ENCODE assay signal across 37 cellular contexts in genomic region chrX:70916754-70917153, GRCh38. TPM values are rescaled to one million over a fixed set of nuclear protein-coding genes. Genes with fewer than 3 reads are reported as not detected.
"Had no signal": no experiment of that assay in that cellular context is flagged by ENCODE, and none has a peak within 500 bp of the region (broad histone marks: within the 10 kb centered on the region; RNA-seq: fewer than 3 reads in every experiment).

No MANE protein-coding gene starts in this region.

- H3K27me3 Mint-ChIP-seq: activated naive CD8-positive, alpha-beta T cell had no signal

- ATAC-seq: body of pancreas, K562, PC-3, T-cell, T-helper 17 cell had no signal

- H3K4me3 Mint-ChIP-seq: activated B cell treated with CpG ODN at 0.5 μM for 24 hours; activated naive CD8-positive, alpha-beta T cell; T-cell; T-helper 17 cell had no signal

- H3K4me1 Mint-ChIP-seq: activated B cell treated with CpG ODN at 0.5 μM for 24 hours, T-helper 17 cell had no signal

- H3K9me3 Mint-ChIP-seq: activated B cell treated with CpG ODN at 0.5 μM for 24 hours; activated T-helper 2 cell treated with anti-CD3 and anti-CD28 coated beads, Interferon-gamma antibody, Interleukin-2, Interleukin-4, amounts not matched to agents 10 μg/mL and 5 μg/mL and 100 μg/mL, durations not matched to agents 14 hours and 24 hours and 36 hours; T-cell had no signal

- DNase-seq: activated B cell treated with CpG ODN at 0.5 μM for 24 hours; activated CD4-positive, alpha-beta T cell treated with anti-CD3 and anti-CD28 coated beads for 48 hours; activated CD4-positive, alpha-beta T cell treated with anti-CD3 and anti-CD28 coated beads, Interleukin-2, amount 50 U/mL, for 4 hours; activated CD4-positive, CD25-positive, alpha-beta regulatory T cell treated with anti-CD3 and anti-CD28 coated beads, Interleukin-2, amount 50 U/mL, for 72 hours; activated CD8-positive, alpha-beta memory T cell treated with anti-CD3 and anti-CD28 coated beads, Interleukin-2, amount 50 U/mL, for 4 hours; activated gamma-delta T cell; activated naive CD4-positive, alpha-beta T cell treated with Interleukin-2 at 50 U/mL for 16 hours; activated T-cell treated with anti-CD3 and anti-CD28 coated beads for 4 hours; activated T-cell treated with anti-CD3 and anti-CD28 coated beads, Interleukin-2, amount 50 U/mL, for 48 hours; amygdala; body of pancreas; IMR-90; Kasumi-1; MG63; NCI-H1105; NCI-H1436; NCI-H1694; NCI-H1930; NCI-H2081 treated with DMSO at 0.1 percent for 48 hours; NCI-H2171; NCI-H510A; NCI-H526; NCI-H748 treated with DMSO at 0.1 percent for 48 hours; NK-92 treated with Interleukin-12 subunit alpha and Interleukin-12 subunit beta, amount 100 ng/mL, for 24 hours; PC-3; Peyer's patch; RPMI8226; SHP77 treated with DMSO at 0.1 percent for 48 hours; SK-N-SH; T-cell; T-helper 17 cell had no signal

- H3K36me3 Mint-ChIP-seq: activated naive CD8-positive, alpha-beta T cell; T-cell had no signal

- H3K27ac Mint-ChIP-seq: activated B cell treated with CpG ODN at 0.5 μM for 24 hours; activated naive CD8-positive, alpha-beta T cell; activated T-helper 2 cell treated with anti-CD3 and anti-CD28 coated beads, Interferon-gamma antibody, Interleukin-2, Interleukin-4, amounts not matched to agents 10 μg/mL and 5 μg/mL and 100 μg/mL, durations not matched to agents 14 hours and 24 hours and 36 hours; T-cell; T-helper 17 cell had no signal

RNA-seq across cellular contexts. Expression of gene TEX11, which starts 8.2 kb away (rescaled TPM):
- total RNA-seq: activated B cell treated with CpG ODN at 0.5 μM for 24 hours; activated T-helper 2 cell treated with anti-CD3 and anti-CD28 coated beads, Interferon-gamma antibody, Interleukin-2, Interleukin-4, amounts not matched to agents 10 μg/mL and 5 μg/mL and 100 μg/mL, durations not matched to agents 14 hours and 24 hours and 36 hours; ascending aorta; breast epithelium; cardiac septum; IMR-90; PC-3; Peyer's patch; T-cell; T-helper 17 cell had no signal

RNA-seq across cellular contexts. Expression of gene SLC7A3, which starts 14.1 kb away (rescaled TPM):
- total RNA-seq: activated B cell treated with CpG ODN at 0.5 μM for 24 hours; activated T-helper 2 cell treated with anti-CD3 and anti-CD28 coated beads, Interferon-gamma antibody, Interleukin-2, Interleukin-4, amounts not matched to agents 10 μg/mL and 5 μg/mL and 100 μg/mL, durations not matched to agents 14 hours and 24 hours and 36 hours; ascending aorta; body of pancreas; cardiac septum; IMR-90; PC-3; Peyer's patch; T-helper 17 cell had no signal
